Comparison of ENCODE assay signal across 1 cellular context in genomic region chr1:16386454-16387113, GRCh38.
A peak's percentile ranks its signal among the peaks of the same experiment; 100 is the strongest.
TF ChIP-seq lines count a peak whose summit lies in the region.

No MANE protein-coding gene starts in this region.

TF ChIP-seq in K562, 482 proteins besides CTCF, POLR2A, EP300 and RAD21:
- TF ChIP-seq HDGF (IDR thresholded peaks at IDR 0.05) (no peak), RBM25 (IDR thresholded peaks at IDR 0.05; ENCODE audit: low read depth, low read length, severe bottlenecking) (no peak), SREBF1 (IDR thresholded peaks at IDR 0.05; ENCODE audit: borderline replicate concordance, low read depth, low read length) (no peak), C11orf30 (IDR thresholded peaks at IDR 0.05; ENCODE audit: low read depth) (peak; percentile 21; the same call in 1 of the 2 replicates), SP1 (CRISPR knock-in tag; IDR thresholded peaks at IDR 0.05) (no peak), PML (IDR thresholded peaks at IDR 0.05; ENCODE audit: low read length) (no peak), SRSF9 (IDR thresholded peaks at IDR 0.05; ENCODE audit: borderline replicate concordance, low read depth, low read length) (no peak), CTCFL (IDR thresholded peaks at IDR 0.05; ENCODE audit: borderline replicate concordance, insufficient read depth, low read depth, low read length, poor library complexity, severe bottlenecking) (no peak), TBP (optimal IDR thresholded peaks at IDR 0.05; ENCODE audit: low read depth, low read length) (no peak), NFIC (IDR thresholded peaks at IDR 0.05) (peak; percentile 51), VEZF1 (CRISPR knock-in tag; IDR thresholded peaks at IDR 0.05) (no peak), SMC3 (conservative IDR thresholded peaks at IDR 0.05; ENCODE audit: insufficient read depth, low read depth, low read length) (no peak), SNIP1 (IDR thresholded peaks at IDR 0.05; ENCODE audit: low read depth) (no peak), FIP1L1 (IDR thresholded peaks at IDR 0.05; ENCODE audit: low read depth, low read length, poor library complexity, severe bottlenecking) (no peak)
